ENCODE assay signal across 1 cellular context in the genomic region with DNA sequence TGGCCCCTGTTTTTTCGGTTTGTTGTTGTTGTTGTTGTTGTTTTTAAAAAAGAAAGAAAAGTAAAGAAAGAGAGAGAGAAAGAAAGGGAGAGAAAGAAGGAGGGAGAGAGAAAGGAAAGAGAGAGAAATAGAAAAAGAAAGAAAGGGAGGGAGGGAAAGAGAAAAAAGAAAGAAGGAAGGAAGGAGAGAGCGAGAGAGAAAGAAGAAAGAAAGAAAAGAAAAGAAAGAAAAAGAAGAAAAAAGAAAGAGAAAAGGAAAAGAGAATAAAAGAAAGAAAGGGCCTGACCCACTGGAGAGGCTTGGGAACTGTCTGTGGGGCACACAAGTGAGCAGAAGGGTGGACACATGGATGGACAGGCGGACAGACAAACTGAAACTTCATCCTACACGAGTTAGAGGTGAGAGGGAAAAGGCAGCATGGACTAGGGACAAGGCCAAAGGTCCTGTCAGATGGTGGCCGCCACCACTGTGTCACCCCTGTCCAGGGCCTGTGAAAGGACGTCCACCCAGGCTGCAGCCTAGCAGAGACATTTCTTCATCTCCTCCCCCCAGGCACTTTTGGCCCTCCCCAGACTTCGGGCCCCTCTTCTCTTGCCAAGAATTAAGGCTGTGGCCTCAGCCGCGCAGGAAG.
A peak's percentile ranks its signal among the peaks of the same experiment; 100 is the strongest.
TF ChIP-seq lines count a peak whose summit lies in the region.

No MANE protein-coding gene starts in this region.

TF ChIP-seq in K562, 482 proteins besides CTCF, POLR2A, EP300 and RAD21 (continued from another document):
- TF ChIP-seq, protein P1, sequence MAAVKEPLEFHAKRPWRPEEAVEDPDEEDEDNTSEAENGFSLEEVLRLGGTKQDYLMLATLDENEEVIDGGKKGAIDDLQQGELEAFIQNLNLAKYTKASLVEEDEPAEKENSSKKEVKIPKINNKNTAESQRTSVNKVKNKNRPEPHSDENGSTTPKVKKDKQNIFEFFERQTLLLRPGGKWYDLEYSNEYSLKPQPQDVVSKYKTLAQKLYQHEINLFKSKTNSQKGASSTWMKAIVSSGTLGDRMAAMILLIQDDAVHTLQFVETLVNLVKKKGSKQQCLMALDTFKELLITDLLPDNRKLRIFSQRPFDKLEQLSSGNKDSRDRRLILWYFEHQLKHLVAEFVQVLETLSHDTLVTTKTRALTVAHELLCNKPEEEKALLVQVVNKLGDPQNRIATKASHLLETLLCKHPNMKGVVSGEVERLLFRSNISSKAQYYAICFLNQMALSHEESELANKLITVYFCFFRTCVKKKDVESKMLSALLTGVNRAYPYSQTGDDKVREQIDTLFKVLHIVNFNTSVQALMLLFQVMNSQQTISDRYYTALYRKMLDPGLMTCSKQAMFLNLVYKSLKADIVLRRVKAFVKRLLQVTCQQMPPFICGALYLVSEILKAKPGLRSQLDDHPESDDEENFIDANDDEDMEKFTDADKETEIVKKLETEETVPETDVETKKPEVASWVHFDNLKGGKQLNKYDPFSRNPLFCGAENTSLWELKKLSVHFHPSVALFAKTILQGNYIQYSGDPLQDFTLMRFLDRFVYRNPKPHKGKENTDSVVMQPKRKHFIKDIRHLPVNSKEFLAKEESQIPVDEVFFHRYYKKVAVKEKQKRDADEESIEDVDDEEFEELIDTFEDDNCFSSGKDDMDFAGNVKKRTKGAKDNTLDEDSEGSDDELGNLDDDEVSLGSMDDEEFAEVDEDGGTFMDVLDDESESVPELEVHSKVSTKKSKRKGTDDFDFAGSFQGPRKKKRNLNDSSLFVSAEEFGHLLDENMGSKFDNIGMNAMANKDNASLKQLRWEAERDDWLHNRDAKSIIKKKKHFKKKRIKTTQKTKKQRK (IDR thresholded peaks at IDR 0.05; ENCODE audit: borderline replicate concordance, low read depth, low read length), result no peak
- TF ChIP-seq, protein P2, sequence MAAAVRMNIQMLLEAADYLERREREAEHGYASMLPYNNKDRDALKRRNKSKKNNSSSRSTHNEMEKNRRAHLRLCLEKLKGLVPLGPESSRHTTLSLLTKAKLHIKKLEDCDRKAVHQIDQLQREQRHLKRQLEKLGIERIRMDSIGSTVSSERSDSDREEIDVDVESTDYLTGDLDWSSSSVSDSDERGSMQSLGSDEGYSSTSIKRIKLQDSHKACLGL (CRISPR knock-in tag; IDR thresholded peaks at IDR 0.05; ENCODE audit: borderline replicate concordance, poor library complexity, severe bottlenecking), result no peak
- TF ChIP-seq, protein P3, sequence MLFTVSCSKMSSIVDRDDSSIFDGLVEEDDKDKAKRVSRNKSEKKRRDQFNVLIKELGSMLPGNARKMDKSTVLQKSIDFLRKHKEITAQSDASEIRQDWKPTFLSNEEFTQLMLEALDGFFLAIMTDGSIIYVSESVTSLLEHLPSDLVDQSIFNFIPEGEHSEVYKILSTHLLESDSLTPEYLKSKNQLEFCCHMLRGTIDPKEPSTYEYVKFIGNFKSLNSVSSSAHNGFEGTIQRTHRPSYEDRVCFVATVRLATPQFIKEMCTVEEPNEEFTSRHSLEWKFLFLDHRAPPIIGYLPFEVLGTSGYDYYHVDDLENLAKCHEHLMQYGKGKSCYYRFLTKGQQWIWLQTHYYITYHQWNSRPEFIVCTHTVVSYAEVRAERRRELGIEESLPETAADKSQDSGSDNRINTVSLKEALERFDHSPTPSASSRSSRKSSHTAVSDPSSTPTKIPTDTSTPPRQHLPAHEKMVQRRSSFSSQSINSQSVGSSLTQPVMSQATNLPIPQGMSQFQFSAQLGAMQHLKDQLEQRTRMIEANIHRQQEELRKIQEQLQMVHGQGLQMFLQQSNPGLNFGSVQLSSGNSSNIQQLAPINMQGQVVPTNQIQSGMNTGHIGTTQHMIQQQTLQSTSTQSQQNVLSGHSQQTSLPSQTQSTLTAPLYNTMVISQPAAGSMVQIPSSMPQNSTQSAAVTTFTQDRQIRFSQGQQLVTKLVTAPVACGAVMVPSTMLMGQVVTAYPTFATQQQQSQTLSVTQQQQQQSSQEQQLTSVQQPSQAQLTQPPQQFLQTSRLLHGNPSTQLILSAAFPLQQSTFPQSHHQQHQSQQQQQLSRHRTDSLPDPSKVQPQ (CRISPR knock-in tag; IDR thresholded peaks at IDR 0.05; ENCODE audit: borderline replicate concordance), result no peak
- TF ChIP-seq SETDB1 (IDR thresholded peaks at IDR 0.05; ENCODE audit: low read length) (no peak), PYGO2 (tag; IDR thresholded peaks at IDR 0.05) (no peak), HLTF (IDR thresholded peaks at IDR 0.05) (0 out of 2 replicates have a peak, but pooled peaks have one; percentile 15), ZNF830 (CRISPR knock-in tag; IDR thresholded peaks at IDR 0.05) (no peak), FOXP1 (CRISPR knock-in tag; IDR thresholded peaks at IDR 0.05) (no peak), SMAD3 (CRISPR knock-in tag; conservative IDR thresholded peaks at IDR 0.05) (no peak), CBX3 (IDR thresholded peaks at IDR 0.05; ENCODE audit: borderline replicate concordance in 1 of 2, low read length in 2 of 2) (no peak), ASH1L (IDR thresholded peaks at IDR 0.05; ENCODE audit: borderline replicate concordance, low read depth, partially characterized antibody) (peak; percentile 28), ZNF551 (CRISPR knock-in tag; IDR thresholded peaks at IDR 0.05) (no peak), ARID1B (IDR thresholded peaks at IDR 0.05) (no peak), SRSF9 (IDR thresholded peaks at IDR 0.05; ENCODE audit: borderline replicate concordance, low read depth, low read length) (no peak)
- TF ChIP-seq, protein P4, sequence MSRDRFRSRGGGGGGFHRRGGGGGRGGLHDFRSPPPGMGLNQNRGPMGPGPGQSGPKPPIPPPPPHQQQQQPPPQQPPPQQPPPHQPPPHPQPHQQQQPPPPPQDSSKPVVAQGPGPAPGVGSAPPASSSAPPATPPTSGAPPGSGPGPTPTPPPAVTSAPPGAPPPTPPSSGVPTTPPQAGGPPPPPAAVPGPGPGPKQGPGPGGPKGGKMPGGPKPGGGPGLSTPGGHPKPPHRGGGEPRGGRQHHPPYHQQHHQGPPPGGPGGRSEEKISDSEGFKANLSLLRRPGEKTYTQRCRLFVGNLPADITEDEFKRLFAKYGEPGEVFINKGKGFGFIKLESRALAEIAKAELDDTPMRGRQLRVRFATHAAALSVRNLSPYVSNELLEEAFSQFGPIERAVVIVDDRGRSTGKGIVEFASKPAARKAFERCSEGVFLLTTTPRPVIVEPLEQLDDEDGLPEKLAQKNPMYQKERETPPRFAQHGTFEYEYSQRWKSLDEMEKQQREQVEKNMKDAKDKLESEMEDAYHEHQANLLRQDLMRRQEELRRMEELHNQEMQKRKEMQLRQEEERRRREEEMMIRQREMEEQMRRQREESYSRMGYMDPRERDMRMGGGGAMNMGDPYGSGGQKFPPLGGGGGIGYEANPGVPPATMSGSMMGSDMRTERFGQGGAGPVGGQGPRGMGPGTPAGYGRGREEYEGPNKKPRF (IDR thresholded peaks at IDR 0.05; ENCODE audit: low read depth, low read length), result no peak
- TF ChIP-seq, protein P5, sequence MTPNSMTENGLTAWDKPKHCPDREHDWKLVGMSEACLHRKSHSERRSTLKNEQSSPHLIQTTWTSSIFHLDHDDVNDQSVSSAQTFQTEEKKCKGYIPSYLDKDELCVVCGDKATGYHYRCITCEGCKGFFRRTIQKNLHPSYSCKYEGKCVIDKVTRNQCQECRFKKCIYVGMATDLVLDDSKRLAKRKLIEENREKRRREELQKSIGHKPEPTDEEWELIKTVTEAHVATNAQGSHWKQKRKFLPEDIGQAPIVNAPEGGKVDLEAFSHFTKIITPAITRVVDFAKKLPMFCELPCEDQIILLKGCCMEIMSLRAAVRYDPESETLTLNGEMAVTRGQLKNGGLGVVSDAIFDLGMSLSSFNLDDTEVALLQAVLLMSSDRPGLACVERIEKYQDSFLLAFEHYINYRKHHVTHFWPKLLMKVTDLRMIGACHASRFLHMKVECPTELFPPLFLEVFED (CRISPR knock-in tag; conservative IDR thresholded peaks at IDR 0.05), result 0 out of 2 replicates have a peak, but pooled peaks have one; percentile 23
- TF ChIP-seq, protein P6, sequence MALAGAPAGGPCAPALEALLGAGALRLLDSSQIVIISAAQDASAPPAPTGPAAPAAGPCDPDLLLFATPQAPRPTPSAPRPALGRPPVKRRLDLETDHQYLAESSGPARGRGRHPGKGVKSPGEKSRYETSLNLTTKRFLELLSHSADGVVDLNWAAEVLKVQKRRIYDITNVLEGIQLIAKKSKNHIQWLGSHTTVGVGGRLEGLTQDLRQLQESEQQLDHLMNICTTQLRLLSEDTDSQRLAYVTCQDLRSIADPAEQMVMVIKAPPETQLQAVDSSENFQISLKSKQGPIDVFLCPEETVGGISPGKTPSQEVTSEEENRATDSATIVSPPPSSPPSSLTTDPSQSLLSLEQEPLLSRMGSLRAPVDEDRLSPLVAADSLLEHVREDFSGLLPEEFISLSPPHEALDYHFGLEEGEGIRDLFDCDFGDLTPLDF (CRISPR knock-in tag; IDR thresholded peaks at IDR 0.05), result no peak
- TF ChIP-seq, protein P7, sequence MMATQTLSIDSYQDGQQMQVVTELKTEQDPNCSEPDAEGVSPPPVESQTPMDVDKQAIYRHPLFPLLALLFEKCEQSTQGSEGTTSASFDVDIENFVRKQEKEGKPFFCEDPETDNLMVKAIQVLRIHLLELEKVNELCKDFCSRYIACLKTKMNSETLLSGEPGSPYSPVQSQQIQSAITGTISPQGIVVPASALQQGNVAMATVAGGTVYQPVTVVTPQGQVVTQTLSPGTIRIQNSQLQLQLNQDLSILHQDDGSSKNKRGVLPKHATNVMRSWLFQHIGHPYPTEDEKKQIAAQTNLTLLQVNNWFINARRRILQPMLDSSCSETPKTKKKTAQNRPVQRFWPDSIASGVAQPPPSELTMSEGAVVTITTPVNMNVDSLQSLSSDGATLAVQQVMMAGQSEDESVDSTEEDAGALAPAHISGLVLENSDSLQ (IDR thresholded peaks at IDR 0.05), result no peak
- TF ChIP-seq, protein P8, sequence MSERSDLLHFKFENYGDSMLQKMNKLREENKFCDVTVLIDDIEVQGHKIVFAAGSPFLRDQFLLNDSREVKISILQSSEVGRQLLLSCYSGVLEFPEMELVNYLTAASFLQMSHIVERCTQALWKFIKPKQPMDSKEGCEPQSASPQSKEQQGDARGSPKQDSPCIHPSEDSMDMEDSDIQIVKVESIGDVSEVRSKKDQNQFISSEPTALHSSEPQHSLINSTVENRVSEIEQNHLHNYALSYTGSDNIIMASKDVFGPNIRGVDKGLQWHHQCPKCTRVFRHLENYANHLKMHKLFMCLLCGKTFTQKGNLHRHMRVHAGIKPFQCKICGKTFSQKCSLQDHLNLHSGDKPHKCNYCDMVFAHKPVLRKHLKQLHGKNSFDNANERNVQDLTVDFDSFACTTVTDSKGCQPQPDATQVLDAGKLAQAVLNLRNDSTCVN (CRISPR knock-in tag; IDR thresholded peaks at IDR 0.05), result peak; percentile 80; the same call in 1 of the 2 replicates
TF ChIP-seq in K562: peak in this region for 9.
